25 cellular contexts compared by ENCODE assay signal in the genomic region with DNA sequence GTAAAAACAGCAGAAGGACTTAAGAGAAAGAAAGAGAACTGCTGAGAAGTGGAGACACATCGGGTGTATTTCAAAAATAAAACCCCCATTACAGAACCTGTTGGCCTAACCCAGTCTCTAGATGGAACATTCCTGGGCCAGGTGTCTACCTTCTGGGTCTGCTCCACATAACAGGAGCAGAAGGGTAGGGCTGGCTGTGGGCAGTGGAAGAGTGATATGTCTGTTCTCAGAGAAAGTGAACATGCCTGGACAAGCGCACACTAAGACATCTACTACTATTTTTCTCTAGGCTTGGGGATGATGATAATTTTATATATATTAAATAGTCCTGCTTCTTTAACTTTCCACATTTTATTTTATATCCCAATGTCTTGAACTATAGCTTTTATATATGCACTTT.
"Had no signal": no experiment of that assay in that cellular context is flagged by ENCODE, and none has a peak within 500 bp of the region (broad histone marks: within the 10 kb centered on the region; RNA-seq: fewer than 3 reads in every experiment).

No MANE protein-coding gene starts in this region.

- H3K9me3 ChIP-seq: colonic mucosa, esophagus squamous epithelium, gastroesophageal sphincter, heart left ventricle, left lung, lower lobe of right lung had no signal

- H3K27ac Mint-ChIP-seq: dendritic cell treated with granulocyte-macrophage colony-stimulating factor and Interleukin-4, amounts not matched to agents 40 ng/mL and 50 ng/mL, for 4 days; immature natural killer cell; memory B cell had no signal

- H3K27me3 ChIP-seq: colonic mucosa, esophagus squamous epithelium, gastroesophageal sphincter, hepatocyte had no signal

- FAIRE-seq: endothelial cell of umbilical vein, frontal cortex had no signal

- H3K4me3 ChIP-seq: colonic mucosa, esophagus squamous epithelium, gastroesophageal sphincter, heart left ventricle, hepatocyte, left lung, lower lobe of right lung had no signal

- H2AFZ ChIP-seq: hepatocyte had no signal

- H3K9me3 Mint-ChIP-seq: dendritic cell treated with granulocyte-macrophage colony-stimulating factor and Interleukin-4, amounts not matched to agents 40 ng/mL and 50 ng/mL, for 4 days; immature natural killer cell; memory B cell had no signal

- H3K4me1 Mint-ChIP-seq: memory B cell had no signal

- H3K4me3 Mint-ChIP-seq: dendritic cell treated with granulocyte-macrophage colony-stimulating factor and Interleukin-4, amounts not matched to agents 40 ng/mL and 50 ng/mL, for 4 days; immature natural killer cell; memory B cell; naive thymus-derived CD4-positive, alpha-beta T cell had no signal

- H3K27ac ChIP-seq: colonic mucosa, epithelial cell of prostate, esophagus squamous epithelium, gastroesophageal sphincter, heart left ventricle, hepatocyte, left lung, lower lobe of right lung had no signal

- H3K4me1 ChIP-seq: colonic mucosa, left lung had no signal

- H3K4me2 ChIP-seq: hepatocyte had no signal

- H3K36me3 ChIP-seq: colonic mucosa, esophagus squamous epithelium, gastroesophageal sphincter, heart left ventricle, left lung, lower lobe of right lung had no signal

- DNase-seq: colonic mucosa; cortex of kidney; effector CD8-positive, alpha-beta T cell; erythroblast; esophagus squamous epithelium; foreskin fibroblast; heart left ventricle; hypothalamus; immature natural killer cell; islet precursor cell; left cardiac atrium; left lung; left ventricle myocardium superior; lower lobe of right lung; mesendoderm; midbrain; naive thymus-derived CD4-positive, alpha-beta T cell had no signal

- H3K36me3 Mint-ChIP-seq: immature natural killer cell, memory B cell had no signal

- ATAC-seq: esophagus mucosa; gastroesophageal sphincter; heart left ventricle; left cardiac atrium; left lung; left ventricle myocardium superior; lower lobe of right lung; naive thymus-derived CD4-positive, alpha-beta T cell had no signal

- H3K79me2 ChIP-seq: hepatocyte had no signal
